Comparison of ENCODE assay signal across 9 cellular contexts in genomic region chr16:90008708-90009145, GRCh38. TPM values are rescaled to one million over a fixed set of nuclear protein-coding genes. Genes with fewer than 3 reads are reported as not detected.
DNase-seq lines count a peak whose midpoint lies in the region; ATAC-seq and TF ChIP-seq lines count a peak whose summit lies in the region.
"Had no signal": no experiment of that assay in that cellular context is flagged by ENCODE, and none has a peak within 500 bp of the region (broad histone marks: within the 10 kb centered on the region; RNA-seq: fewer than 3 reads in every experiment).

No MANE protein-coding gene starts in this region.

- no peaks in the 10 kb centered on the region for H3K36me3 ChIP-seq in Peyer's patch

- peaks cover 26% of the 10 kb centered on the region for H3K4me1 Mint-ChIP-seq in activated naive CD4-positive, alpha-beta T cell treated with anti-CD3 and anti-CD28 coated beads, Interleukin-2, amount 50 U/mL, for 24 hours
- no peaks in the 10 kb centered on the region for H3K4me1 Mint-ChIP-seq in progenitor cell of endocrine pancreas (ENCODE audit: low read depth)

- H3K27me3 Mint-ChIP-seq in activated naive CD4-positive, alpha-beta T cell treated with anti-CD3 and anti-CD28 coated beads, Interleukin-2, amount 50 U/mL, for 24 hours, result no peaks in the 10 kb centered on the region
- H3K27me3 Mint-ChIP-seq in progenitor cell of endocrine pancreas, result no peaks in the 10 kb centered on the region

- H3K27ac Mint-ChIP-seq in activated naive CD4-positive, alpha-beta T cell treated with anti-CD3 and anti-CD28 coated beads, Interleukin-2, amount 50 U/mL, for 24 hours, result peak overlapping the region; percentile 51
- no peak overlapping the region for H3K27ac Mint-ChIP-seq in progenitor cell of endocrine pancreas

- peak overlapping the region in 1 of 4 donors; percentile 23 for H3K4me3 ChIP-seq in Peyer's patch

- H3K9me3 Mint-ChIP-seq in activated naive CD4-positive, alpha-beta T cell treated with anti-CD3 and anti-CD28 coated beads, Interleukin-2, amount 50 U/mL, for 24 hours, result no peaks in the 10 kb centered on the region
- no peaks in the 10 kb centered on the region for H3K9me3 Mint-ChIP-seq in progenitor cell of endocrine pancreas (ENCODE audit: low read depth)

- peak overlapping the region in 1 of 4 donors; percentile 48 for H3K27ac ChIP-seq in Peyer's patch
- H3K27ac ChIP-seq: HL-60 had no signal

- TF ChIP-seq POLR2A in Peyer's patch (IDR thresholded peaks at IDR 0.05), result no peak

- H3K4me3 Mint-ChIP-seq in activated naive CD4-positive, alpha-beta T cell treated with anti-CD3 and anti-CD28 coated beads, Interleukin-2, amount 50 U/mL, for 24 hours, result peak overlapping the region; percentile 81
- no peak overlapping the region for H3K4me3 Mint-ChIP-seq in progenitor cell of endocrine pancreas (ENCODE audit: low read depth)

- peak; percentile 63 for ATAC-seq in GM19452 (IDR thresholded peaks at IDR 0.05; ENCODE audit: unreplicated experiment)
- ATAC-seq in Right ventricle myocardium superior (ENCODE audit: poor library complexity), result no peak

- H3K27me3 ChIP-seq in Peyer's patch, result no peaks in the 10 kb centered on the region

- H3K9me3 ChIP-seq in Peyer's patch, result no peaks in the 10 kb centered on the region

- H3K4me1 ChIP-seq in Peyer's patch, result peaks cover 0 to 14% (median 10%) of the 10 kb centered on the region in 4 donors

- H3K36me3 Mint-ChIP-seq in activated naive CD4-positive, alpha-beta T cell treated with anti-CD3 and anti-CD28 coated beads, Interleukin-2, amount 50 U/mL, for 24 hours, result no peaks in the 10 kb centered on the region
- H3K36me3 Mint-ChIP-seq in progenitor cell of endocrine pancreas (ENCODE audit: insufficient read depth), result no peaks in the 10 kb centered on the region

- intact Hi-C loops in Right ventricle myocardium superior (cut with DNase I), result no loop called here

- DNase-seq in Peyer's patch (peak in 2 of 3 donors; percentile 78 to 85), Right ventricle myocardium superior (no peak), COLO829 (ENCODE audit: low spot score) (no peak), NOMO-1 treated with DMSO at 0.1 percent for 48 hours (lab: John Stamatoyannopoulos, UW; ENCODE audit: unreplicated experiment) (no peak), progenitor cell of endocrine pancreas (ENCODE audit: low spot score, unreplicated experiment) (no peak)
- peak; percentile 48 to 54 for DNase-seq in stimulated activated CD8-positive, alpha-beta memory T cell treated with anti-CD3 and anti-CD28 coated beads, Interleukin-2, amount 100 ng/mL, for 48 hours (ENCODE audit: low read depth in 2 of 2)

- TF ChIP-seq CTCF in Peyer's patch (IDR thresholded peaks at IDR 0.05) (no peak), progenitor cell of endocrine pancreas (IDR thresholded peaks at IDR 0.05; ENCODE audit: unreplicated experiment) (no peak)

RNA-seq across cellular contexts. Expression of gene DBNDD1, which starts 10.5 kb away (rescaled TPM):
- total RNA-seq in Peyer's patch (10 to 100 TPM in 1 of 4 donors, 1 to 10 TPM in 3; 1.9 to 12.3 (median 6.1) TPM), Right ventricle myocardium superior (6.3 TPM), progenitor cell of endocrine pancreas (53.8 and 57.4 TPM in 2 replicates)

Comparison
In these comparisons a context has a peak if more than half of its experiments do, and no peak if none do; other contexts are left out.
1. DNase-seq: peak in Peyer's patch (2 of 3) and stimulated activated CD8-positive, alpha-beta memory T cell treated with anti-CD3 and anti-CD28 coated beads, Interleukin-2, amount 100 ng/mL, for 48 hours (2 of 2); none in Right ventricle myocardium superior (single experiment), COLO829 (single experiment), NOMO-1 treated with DMSO at 0.1 percent for 48 hours (single experiment) and progenitor cell of endocrine pancreas (single experiment).